In the genomic region with DNA sequence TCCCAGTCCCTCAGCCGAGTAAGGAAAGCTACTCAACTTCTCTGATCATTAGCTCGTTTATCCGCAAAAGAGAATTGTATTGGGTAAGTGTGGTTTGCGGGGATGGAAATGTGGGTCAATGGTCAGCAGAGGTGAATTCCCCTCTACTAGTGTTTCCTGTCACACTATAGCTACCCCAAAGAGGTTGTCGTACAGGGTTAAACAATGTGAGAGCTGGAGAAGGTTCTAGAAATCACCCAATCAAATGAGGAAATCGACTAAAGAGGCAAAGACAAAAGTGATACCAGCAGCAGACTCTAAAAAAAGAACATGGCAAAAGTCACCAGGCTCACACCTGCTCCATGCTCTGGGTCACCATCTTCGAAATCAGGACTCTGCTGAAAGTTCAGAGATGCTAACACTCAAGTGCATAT, we compare ENCODE assay signal across 8 cellular contexts.
DNase-seq lines count a peak whose midpoint lies in the region; ATAC-seq lines count a peak whose summit lies in the region.

No MANE protein-coding gene starts in this region.

- DNase-seq in activated CD4-positive, alpha-beta T cell treated with anti-CD3 and anti-CD28 coated beads for 48 hours, result peak; percentile 19
- DNase-seq in activated CD4-positive, alpha-beta T cell treated with anti-CD3 and anti-CD28 coated beads, Interleukin-2, amount 50 U/mL, for 1 hour, result no peak
- DNase-seq in T-helper 2 cell treated with Interferon-gamma antibody and Interleukin-4, amounts not matched to agents 5 μg/mL and 100 μg/mL, for 36 hours (ENCODE audit: low spot score), result peak; percentile 57
- peak; percentile 20 for DNase-seq in stimulated activated naive CD4-positive, alpha-beta T cell treated with Interleukin-2 at 50 U/mL for 16 hours (lab: John Stamatoyannopoulos, UW)
- no peak for DNase-seq in kidney tubule cell (ENCODE audit: low spot score)
- no peak for DNase-seq in OCI-M1 (lab: John Stamatoyannopoulos, UW)
- DNase-seq in GF-D8 (lab: John Stamatoyannopoulos, UW), result no peak

- H3K36me3 Mint-ChIP-seq in T-helper 2 cell treated with Interferon-gamma antibody and Interleukin-4, amounts not matched to agents 5 μg/mL and 100 μg/mL, for 36 hours (ENCODE audit: low read depth), result peaks cover 10% of the 10 kb centered on the region

- peak; percentile 83 for ATAC-seq in HG02885 (IDR thresholded peaks at IDR 0.05; ENCODE audit: poor library complexity, unreplicated experiment)

- peak overlapping the region; percentile 87 for H3K4me3 Mint-ChIP-seq in T-helper 2 cell treated with Interferon-gamma antibody and Interleukin-4, amounts not matched to agents 5 μg/mL and 100 μg/mL, for 36 hours

- no peaks in the 10 kb centered on the region for H3K27me3 Mint-ChIP-seq in T-helper 2 cell treated with Interferon-gamma antibody and Interleukin-4, amounts not matched to agents 5 μg/mL and 100 μg/mL, for 36 hours (ENCODE audit: low read depth)

- H3K4me1 Mint-ChIP-seq in T-helper 2 cell treated with Interferon-gamma antibody and Interleukin-4, amounts not matched to agents 5 μg/mL and 100 μg/mL, for 36 hours (ENCODE audit: low read depth), result peaks cover 55% of the 10 kb centered on the region

- H3K9me3 Mint-ChIP-seq in T-helper 2 cell treated with Interferon-gamma antibody and Interleukin-4, amounts not matched to agents 5 μg/mL and 100 μg/mL, for 36 hours, result peaks cover 4% of the 10 kb centered on the region

- H3K27ac Mint-ChIP-seq in T-helper 2 cell treated with Interferon-gamma antibody and Interleukin-4, amounts not matched to agents 5 μg/mL and 100 μg/mL, for 36 hours, result peak overlapping the region; percentile 100

Comparison
In these comparisons a context has a peak if more than half of its experiments do, and no peak if none do; other contexts are left out.
1. DNase-seq: peak in activated CD4-positive, alpha-beta T cell treated with anti-CD3 and anti-CD28 coated beads for 48 hours (single experiment), T-helper 2 cell treated with Interferon-gamma antibody and Interleukin-4, amounts not matched to agents 5 μg/mL and 100 μg/mL, for 36 hours (single experiment) and stimulated activated naive CD4-positive, alpha-beta T cell treated with Interleukin-2 at 50 U/mL for 16 hours (single experiment); none in activated CD4-positive, alpha-beta T cell treated with anti-CD3 and anti-CD28 coated beads, Interleukin-2, amount 50 U/mL, for 1 hour (single experiment), kidney tubule cell (single experiment), OCI-M1 (single experiment) and GF-D8 (single experiment).